12 cellular contexts compared by ENCODE assay signal in the genomic region with DNA sequence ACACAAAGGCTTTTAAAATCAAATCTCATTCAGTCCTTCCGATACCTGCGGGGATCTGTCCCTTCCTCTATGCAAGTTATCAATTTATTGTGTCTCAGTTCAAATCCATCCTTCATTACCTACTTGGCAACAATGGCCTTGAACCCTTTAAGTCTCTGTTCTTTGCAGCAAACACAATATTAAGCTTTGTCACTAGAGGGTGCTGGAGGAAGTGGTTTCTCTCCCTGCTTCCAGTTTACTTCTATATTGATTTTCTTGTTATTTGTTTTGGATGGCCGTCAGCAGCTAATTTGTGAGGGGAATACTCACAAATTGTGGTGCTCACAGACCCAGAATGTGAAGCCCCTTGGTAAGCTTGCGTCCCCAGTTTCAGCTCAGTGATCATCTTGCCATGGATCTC.
DNase-seq lines count a peak whose midpoint lies in the region; ATAC-seq and TF ChIP-seq lines count a peak whose summit lies in the region.
"Had no signal": no experiment of that assay in that cellular context is flagged by ENCODE, and none has a peak within 500 bp of the region (broad histone marks: within the 10 kb centered on the region; RNA-seq: fewer than 3 reads in every experiment).

No MANE protein-coding gene starts in this region.

- H3K4me3 ChIP-seq in NB4 (ENCODE audit: low read depth, low read length) (no peak overlapping the region), body of pancreas (no peak overlapping the region)
- H3K4me3 ChIP-seq: adrenal gland, BLaER1 had no signal

- TF ChIP-seq CTCF in NB4 (IDR thresholded peaks at IDR 0.05; ENCODE audit: low read depth, low read length), result peak; percentile 22
- peak in 4 of 7 experiments; percentile 36 to 50 (median 47) for TF ChIP-seq CTCF in body of pancreas (IDR thresholded peaks at IDR 0.05)

- H3K27me3 ChIP-seq in body of pancreas, result no peaks in the 10 kb centered on the region
- H3K27me3 ChIP-seq: adrenal gland, BLaER1 had no signal

- no peak overlapping the region for H3K27ac ChIP-seq in body of pancreas
- H3K27ac ChIP-seq: adrenal gland, BLaER1 had no signal

- DNase-seq in NCI-H510A treated with DMSO at 0.1 percent for 48 hours (lab: John Stamatoyannopoulos, UW), result peak; percentile 30
- DNase-seq in NCI-H510A (lab: John Stamatoyannopoulos, UW), result no peak
- peak; percentile 9 for DNase-seq in NB4 (ENCODE audit: low read depth)
- DNase-seq in body of pancreas, result peak in 1 of 4 donors; percentile 11
- DNase-seq in renal cortical epithelial cell (ENCODE audit: low read depth), result peak; percentile 18
- DNase-seq in hypothalamus (lab: John Stamatoyannopoulos, UW), result no peak
- DNase-seq in cerebellar nuclear complex (lab: John Stamatoyannopoulos, UW), result no peak
- no peak for DNase-seq in activated naive CD4-positive, alpha-beta T cell treated with anti-CD3 and anti-CD28 coated beads for 36 hours
- DNase-seq: adrenal gland, NCI-H187 treated with DMSO at 0.1 percent for 48 hours had no signal

- no peaks in the 10 kb centered on the region for H3K4me1 Mint-ChIP-seq in activated naive CD4-positive, alpha-beta T cell treated with anti-CD3 and anti-CD28 coated beads for 36 hours (ENCODE audit: low read depth)

- no peak overlapping the region for H3K4me3 Mint-ChIP-seq in activated naive CD4-positive, alpha-beta T cell treated with anti-CD3 and anti-CD28 coated beads for 36 hours
- H3K4me3 Mint-ChIP-seq: nephron had no signal

- H3K27ac Mint-ChIP-seq in activated naive CD4-positive, alpha-beta T cell treated with anti-CD3 and anti-CD28 coated beads for 36 hours, result no peak overlapping the region
- H3K27ac Mint-ChIP-seq: nephron had no signal

- H3K4me1 ChIP-seq in body of pancreas, result peaks cover 16% of the 10 kb centered on the region
- H3K4me1 ChIP-seq: BLaER1 had no signal

- peaks cover 29% of the 10 kb centered on the region for H3K27me3 Mint-ChIP-seq in activated naive CD4-positive, alpha-beta T cell treated with anti-CD3 and anti-CD28 coated beads for 36 hours (ENCODE audit: low read depth)

- no peaks in the 10 kb centered on the region for H3K9me3 Mint-ChIP-seq in activated naive CD4-positive, alpha-beta T cell treated with anti-CD3 and anti-CD28 coated beads for 36 hours
- H3K9me3 Mint-ChIP-seq: nephron had no signal

- TF ChIP-seq POLR2A in NB4 (IDR thresholded peaks at IDR 0.05; ENCODE audit: extremely low read depth, insufficient read length), result no peak
- no peak for TF ChIP-seq POLR2A in body of pancreas (IDR thresholded peaks at IDR 0.05)

- WGBS in body of pancreas, 2 donors, result 29 to 31% methylated on average over 4 of the region's 4 CpGs

- H3K36me3 ChIP-seq in body of pancreas (replicated peaks in 1 of 2; ENCODE audit: insufficient read depth in 1 of 2, low read depth in 2 of 2), result no peaks in the 10 kb centered on the region
- H3K36me3 ChIP-seq: adrenal gland, BLaER1 had no signal

- H3K36me3 Mint-ChIP-seq in activated naive CD4-positive, alpha-beta T cell treated with anti-CD3 and anti-CD28 coated beads for 36 hours (ENCODE audit: low read depth), result no peaks in the 10 kb centered on the region

- no peaks in the 10 kb centered on the region for H3K9me3 ChIP-seq in body of pancreas
- H3K9me3 ChIP-seq: adrenal gland, BLaER1 had no signal

- intact Hi-C loops in body of pancreas (cut with DNase I), result loop anchor here (10.0 kb wide), 3 partner anchors 264 to 1024 kb away; no protein-coding TSS in a partner anchor
- intact Hi-C loops in activated naive CD4-positive, alpha-beta T cell treated with anti-CD3 and anti-CD28 coated beads for 36 hours (cut with micrococcal nuclease), result loop anchor here (10.0 kb wide), 1 partner anchor 1744 kb away; no protein-coding TSS in a partner anchor

- CTCF ChIA-PET in activated naive CD4-positive, alpha-beta T cell treated with anti-CD3 and anti-CD28 coated beads for 36 hours (lab: Charles Lee), result interaction anchor here (1.3 kb wide), 1 partner anchor 21 kb away, joined by 3 read pairs; no protein-coding TSS in a partner anchor

- ATAC-seq in body of pancreas, result peak; percentile 68

Comparison
In these comparisons a context has a peak if more than half of its experiments do, and no peak if none do; other contexts are left out.
1. DNase-seq: peak in NCI-H510A treated with DMSO at 0.1 percent for 48 hours (single experiment), NB4 (single experiment) and renal cortical epithelial cell (single experiment); none in NCI-H510A (single experiment), hypothalamus (0 of 51), cerebellar nuclear complex (0 of 2) and activated naive CD4-positive, alpha-beta T cell treated with anti-CD3 and anti-CD28 coated beads for 36 hours (single experiment).